Comparison of ENCODE assay signal across 8 cellular contexts in the genomic region with DNA sequence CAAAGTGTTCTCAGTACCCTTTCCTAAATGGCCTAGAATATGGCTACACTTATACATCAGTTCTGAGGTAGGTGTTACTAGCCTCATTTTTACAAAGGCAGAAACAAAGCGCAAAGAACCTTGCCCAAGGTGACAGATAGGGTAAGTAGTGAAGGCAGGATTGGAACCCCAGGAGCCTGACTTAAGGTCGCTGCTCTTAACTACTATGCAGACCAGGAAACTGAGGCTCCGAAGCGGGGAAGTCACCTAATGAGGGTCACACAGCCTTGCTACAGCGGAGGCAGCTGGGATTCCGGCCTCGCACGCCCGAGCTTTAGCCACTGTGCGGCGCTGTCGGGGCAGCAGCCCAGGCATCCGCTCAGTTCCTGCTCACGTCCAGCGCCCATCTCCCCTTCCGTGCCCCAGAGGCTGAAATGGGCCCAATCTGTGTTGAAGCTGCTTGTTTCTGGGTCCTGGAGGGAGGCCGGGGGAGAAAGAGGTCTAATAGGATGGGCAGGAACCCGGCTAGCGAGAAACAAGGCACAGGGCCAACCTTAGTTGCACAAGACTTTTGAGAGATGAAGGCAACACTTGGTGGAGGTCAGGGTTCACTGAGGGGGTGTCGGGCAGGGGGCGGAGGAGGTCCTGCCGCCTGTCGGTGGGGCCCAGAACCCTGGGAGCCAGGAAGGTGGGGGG. TPM values are rescaled to one million over a fixed set of nuclear protein-coding genes. Genes with fewer than 3 reads are reported as not detected.
DNase-seq lines count a peak whose midpoint lies in the region; ATAC-seq, FAIRE-seq and TF ChIP-seq lines count a peak whose summit lies in the region.

No MANE protein-coding gene starts in this region.

- in situ Hi-C loops in HepG2 (cut with HindIII; ENCODE audit: extremely low pct_ligation_motif_present, low pct_unique_long_range_greater_than_20kb), result no loop called here

- peak overlapping the region; percentile 70 for H3K27ac Mint-ChIP-seq in activated B cell treated with CpG ODN at 0.5 μM for 24 hours
- peak overlapping the region; percentile 81 for H3K27ac Mint-ChIP-seq in chondrocyte (ENCODE audit: unreplicated experiment)

- H3K36me3 Mint-ChIP-seq in activated B cell treated with CpG ODN at 0.5 μM for 24 hours (ENCODE audit: low read depth), result no peaks in the 10 kb centered on the region
- peaks cover 3% of the 10 kb centered on the region for H3K36me3 Mint-ChIP-seq in chondrocyte (ENCODE audit: low read depth)

- H3K9me3 Mint-ChIP-seq in activated B cell treated with CpG ODN at 0.5 μM for 24 hours (no peaks in the 10 kb centered on the region), chondrocyte (ENCODE audit: low read depth) (no peaks in the 10 kb centered on the region)

- no peaks in the 10 kb centered on the region for H3K79me2 ChIP-seq in HepG2 (ENCODE audit: insufficient read depth, low read length)

- H3K4me3 ChIP-seq in HepG2 (replicated peaks in 1 of 3; ENCODE audit: insufficient read depth in 1 of 3, low read depth in 2 of 3, low read length in 3 of 3), result peak overlapping the region; percentile 58 to 88 (median 78)

- TF ChIP-seq EP300 in HepG2 (IDR thresholded peaks at IDR 0.05; ENCODE audit: low read depth in 2 of 2, low read length in 2 of 2) (no peak), HepG2 (CRISPR knock-in tag; IDR thresholded peaks at IDR 0.05; ENCODE audit: borderline replicate concordance) (no peak)

- peak overlapping the region; percentile 66; the same call in 1 of the 2 replicates for H3K9ac ChIP-seq in HepG2 (ENCODE audit: insufficient read depth, low read depth, low read length)

- H3K4me1 ChIP-seq in HepG2 (ENCODE audit: insufficient read depth, low read length), result peaks cover 21% of the 10 kb centered on the region

- peak overlapping the region; percentile 74 for H3K4me2 ChIP-seq in HepG2 (ENCODE audit: low read depth, low read length)

- TF ChIP-seq RAD21 in HepG2 (CRISPR knock-in tag; IDR thresholded peaks at IDR 0.05), result peak; percentile 72

- H3K4me1 Mint-ChIP-seq in activated B cell treated with CpG ODN at 0.5 μM for 24 hours (peaks cover 42% of the 10 kb centered on the region), chondrocyte (ENCODE audit: low read depth) (peaks cover 54% of the 10 kb centered on the region)

- intact Hi-C loops in activated B cell treated with CpG ODN at 0.5 μM for 24 hours (cut with micrococcal nuclease) (loop anchor here (2.0 to 5.0 kb wide), 3 partner anchors 204 to 274 kb away; a partner anchor contains a TSS), HepG2 (cut with micrococcal nuclease; ENCODE audit: unreplicated experiment) (no loop called here)

- H3K27me3 Mint-ChIP-seq in activated B cell treated with CpG ODN at 0.5 μM for 24 hours (peaks cover 36% of the 10 kb centered on the region), chondrocyte (ENCODE audit: low read depth) (peaks cover 12% of the 10 kb centered on the region)

- H3K9me3 ChIP-seq in HepG2 (ENCODE audit: low read length), result no peaks in the 10 kb centered on the region

- 7% methylated on average over 21 of the region's 23 CpGs for WGBS in HepG2 (ENCODE audit: low lambda C conversion rate)

- 0 out of 2 replicates have a peak, but pooled peaks cover 2% of the 10 kb centered on the region for H4K20me1 ChIP-seq in HepG2 (ENCODE audit: insufficient read depth, low read length)

- no peak for TF ChIP-seq CTCF in activated B cell treated with CpG ODN at 0.5 μM for 24 hours (IDR thresholded peaks at IDR 0.05)
- peak; percentile 90 for TF ChIP-seq CTCF in chondrocyte (IDR thresholded peaks at IDR 0.05)
- TF ChIP-seq CTCF in HepG2 (CRISPR knock-in tag; IDR thresholded peaks at IDR 0.05), result peak; percentile 96

- no peaks in the 10 kb centered on the region for H3K36me3 ChIP-seq in HepG2 (replicated peaks in 1 of 2; ENCODE audit: control insufficient read depth in 1 of 2, insufficient read depth in 2 of 2, low read length in 2 of 2)

- peaks cover 1 to 20% of the 10 kb centered on the region in 2 experiments; a peak in 3 of 5 replicates for H3K27me3 ChIP-seq in HepG2 (ENCODE audit: control insufficient read depth in 1 of 2, insufficient read depth in 2 of 2, low read length in 2 of 2)

- BruUV-seq in HepG2 (replicated peaks; lab: Mats Ljungman, UMichigan), result no TSS peak

- no peak overlapping the region for H2AFZ ChIP-seq in HepG2 (ENCODE audit: low read length)

- TF ChIP-seq POLR2A in HepG2 (IDR thresholded peaks at IDR 0.05; ENCODE audit: insufficient read depth in 1 of 2, low read depth in 2 of 2, low read length in 2 of 2), result no peak

- H3K27ac ChIP-seq in HepG2 (ENCODE audit: extremely low read length, insufficient read depth, low read length), result peak overlapping the region; percentile 63

- ATAC-seq in HG03060 (IDR thresholded peaks at IDR 0.05; ENCODE audit: low read depth, unreplicated experiment) (peak; percentile 36), activated B cell treated with CpG ODN at 0.5 μM for 24 hours (ENCODE audit: low read depth) (peak; percentile 23), HepG2 (peak; percentile 64)

- peak; percentile 74 for DNase-seq in GM18507 (ENCODE audit: extremely low spot score, insufficient read length, low read depth)
- peak; percentile 43 for DNase-seq in NCI-H2196 treated with DMSO at 0.1 percent for 48 hours (lab: John Stamatoyannopoulos, UW; ENCODE audit: unreplicated experiment)
- peak; percentile 72 for DNase-seq in activated B cell treated with CpG ODN at 0.5 μM for 24 hours
- no peak for DNase-seq in chondrocyte (ENCODE audit: low spot score)
- peak; percentile 55 for DNase-seq in HepG2 (ENCODE audit: low spot score)
- DNase-seq in stimulated activated CD4-positive, alpha-beta T cell treated with anti-CD3 and anti-CD28 coated beads, Interleukin-4, amount 100 ng/mL, for 4 hours, result peak; percentile 61 to 75

- peak overlapping the region; percentile 88 for H3K4me3 Mint-ChIP-seq in activated B cell treated with CpG ODN at 0.5 μM for 24 hours
- H3K4me3 Mint-ChIP-seq in chondrocyte (ENCODE audit: unreplicated experiment), result peak overlapping the region; percentile 86

- CTCF ChIA-PET in activated B cell treated with CpG ODN at 0.5 μM for 24 hours (lab: Charles Lee), result interaction anchor here (0.6 to 2.7 kb wide), 4 partner anchors 17 to 290 kb away, joined by 3 to 16 read pairs (median 4); a partner anchor contains a TSS
- CTCF ChIA-PET in HepG2 (lab: Yijun Ruan, JAX; ENCODE audit: low intra/inter-chr PET ratio, low total read pairs), result interaction anchor here (3.9 kb wide), 1 partner anchor 274 kb away, joined by 34 read pairs; no protein-coding TSS in a partner anchor

- FAIRE-seq in A204.1 (lab: Jason Lieb, UNC) (peak; percentile 19), GM18507 (lab: Jason Lieb, UNC) (peak; percentile 97), HepG2 (lab: Jason Lieb, UNC) (peak; percentile 59)

- POLR2A ChIA-PET in activated B cell treated with CpG ODN at 0.5 μM for 24 hours (lab: Charles Lee) (interaction anchor here (0.5 kb wide), 1 partner anchor 122 kb away, joined by 4 read pairs; no protein-coding TSS in a partner anchor), HepG2 (lab: Yijun Ruan, JAX) (interaction anchor here (1.0 kb wide), 1 partner anchor 41 kb away, joined by 3 read pairs; no protein-coding TSS in a partner anchor)

RNA-seq across cellular contexts. Expression of a gene that starts 1.4 kb away (rescaled TPM):
- 0.10 and 0.20 TPM in 2 replicates for total RNA-seq in activated B cell treated with CpG ODN at 0.5 μM for 24 hours
- 0.90 to 1.0 TPM (median 1.0 TPM) in 3 replicates for total RNA-seq in chondrocyte
- total RNA-seq in HepG2 (2016; rRNA removed; fragmentation: Illumina TruSeq; extraction: Trizol), result 0.07 and 0.09 TPM in 2 replicates
- total RNA-seq in HepG2 (2016; cell fraction: cytosol; rRNA removed; fragmentation: Illumina TruSeq; extraction: Trizol; ENCODE audit: low read depth), result 0.09 TPM in 1 of 2 replicates, not detected in the other
- total RNA-seq in HepG2 (2016; cell fraction: insoluble cytoplasmic fraction; rRNA removed; fragmentation: Illumina TruSeq; extraction: Trizol), result 0.04 and 0.09 TPM in 2 replicates
- 0.09 and 0.10 TPM in 2 replicates for total RNA-seq in HepG2 (2016; cell fraction: membrane; rRNA removed; fragmentation: Illumina TruSeq; extraction: Trizol)
- total RNA-seq in HepG2 (2016; cell fraction: nucleus; rRNA removed; fragmentation: Illumina TruSeq; extraction: Trizol), result 0.06 TPM in 1 of 2 replicates, not detected in the other
- polyA plus RNA-seq in HepG2 (2011; rRNA removed), result 0.01 and 0.03 TPM in 2 replicates
- polyA plus RNA-seq in HepG2 (2011; cell fraction: cytosol; rRNA removed), result 0.03 and 0.04 TPM in 2 replicates
- polyA plus RNA-seq in HepG2 (2011; cell fraction: nucleus; rRNA removed), result 0.03 and 0.10 TPM in 2 replicates
- 0.29 and 0.32 TPM in 2 replicates for polyA plus RNA-seq in HepG2 (2012)
- polyA plus RNA-seq in HepG2 (2016; cell fraction: cytosol; fragmentation: Illumina TruSeq; extraction: Trizol; ENCODE audit: low read depth), result 0.02 TPM in 1 of 2 replicates, not detected in the other
- 0.05 and 0.13 TPM in 2 replicates for polyA plus RNA-seq in HepG2 (2016; cell fraction: insoluble cytoplasmic fraction; fragmentation: Illumina TruSeq; extraction: Trizol; ENCODE audit: low read depth)
- polyA plus RNA-seq in HepG2 (2016; cell fraction: membrane; fragmentation: Illumina TruSeq; extraction: Trizol; ENCODE audit: low read depth), result not detected in 2 replicates
- polyA plus RNA-seq in HepG2 (2016; cell fraction: nucleus; fragmentation: Illumina TruSeq; extraction: Trizol; ENCODE audit: insufficient read depth, low read depth), result 0.09 TPM in 1 of 2 replicates, not detected in the other
- polyA minus RNA-seq in HepG2 (2011; rRNA and poly(A)+ RNA removed; ENCODE audit: low replicate concordance), result 0.23 TPM in 1 of 2 replicates, not detected in the other
- polyA minus RNA-seq in HepG2 (2011; cell fraction: cytosol; rRNA and poly(A)+ RNA removed), result not detected in 2 replicates
- 0.12 TPM in 1 of 2 replicates, not detected in the other for polyA minus RNA-seq in HepG2 (2011; cell fraction: nucleus; rRNA and poly(A)+ RNA removed)

RNA-seq across cellular contexts. Expression of a gene that starts 20.4 kb away (rescaled TPM):
- total RNA-seq in activated B cell treated with CpG ODN at 0.5 μM for 24 hours, result not detected in 2 replicates
- total RNA-seq in chondrocyte, result not detected in 3 replicates
- not detected in 2 replicates for total RNA-seq in HepG2 (2016; rRNA removed; fragmentation: Illumina TruSeq; extraction: Trizol)
- total RNA-seq in HepG2 (2016; cell fraction: cytosol; rRNA removed; fragmentation: Illumina TruSeq; extraction: Trizol; ENCODE audit: low read depth), result not detected in 2 replicates
- not detected in 2 replicates for total RNA-seq in HepG2 (2016; cell fraction: insoluble cytoplasmic fraction; rRNA removed; fragmentation: Illumina TruSeq; extraction: Trizol)
- total RNA-seq in HepG2 (2016; cell fraction: membrane; rRNA removed; fragmentation: Illumina TruSeq; extraction: Trizol), result not detected in 2 replicates
- total RNA-seq in HepG2 (2016; cell fraction: nucleus; rRNA removed; fragmentation: Illumina TruSeq; extraction: Trizol), result not detected in 2 replicates
- polyA plus RNA-seq in HepG2 (2011; rRNA removed), result not detected in 2 replicates
- polyA plus RNA-seq in HepG2 (2011; cell fraction: cytosol; rRNA removed), result not detected in 2 replicates
- not detected in 2 replicates for polyA plus RNA-seq in HepG2 (2011; cell fraction: nucleus; rRNA removed)
- not detected in 2 replicates for polyA plus RNA-seq in HepG2 (2012)
- not detected in 2 replicates for polyA plus RNA-seq in HepG2 (2016; cell fraction: cytosol; fragmentation: Illumina TruSeq; extraction: Trizol; ENCODE audit: low read depth)
- polyA plus RNA-seq in HepG2 (2016; cell fraction: insoluble cytoplasmic fraction; fragmentation: Illumina TruSeq; extraction: Trizol; ENCODE audit: low read depth), result not detected in 2 replicates
- polyA plus RNA-seq in HepG2 (2016; cell fraction: membrane; fragmentation: Illumina TruSeq; extraction: Trizol; ENCODE audit: low read depth), result not detected in 2 replicates
- polyA plus RNA-seq in HepG2 (2016; cell fraction: nucleus; fragmentation: Illumina TruSeq; extraction: Trizol; ENCODE audit: insufficient read depth, low read depth), result not detected in 2 replicates
- polyA minus RNA-seq in HepG2 (2011; rRNA and poly(A)+ RNA removed; ENCODE audit: low replicate concordance), result not detected in 2 replicates
- not detected in 2 replicates for polyA minus RNA-seq in HepG2 (2011; cell fraction: cytosol; rRNA and poly(A)+ RNA removed)
- polyA minus RNA-seq in HepG2 (2011; cell fraction: nucleus; rRNA and poly(A)+ RNA removed), result not detected in 2 replicates
